5 cellular contexts compared by ENCODE assay signal in genomic region chr12:53095596-53095895, GRCh38. TPM values are rescaled to one million over a fixed set of nuclear protein-coding genes. Genes with fewer than 3 reads are reported as not detected.
"Had no signal": no experiment of that assay in that cellular context is flagged by ENCODE, and none has a peak within 500 bp of the region (broad histone marks: within the 10 kb centered on the region; RNA-seq: fewer than 3 reads in every experiment).

No MANE protein-coding gene starts in this region.

RNA-seq across cellular contexts. Expression of gene IGFBP6, which starts 1.9 kb away (rescaled TPM):
- total RNA-seq: activated B cell treated with CpG ODN at 0.5 μM for 24 hours had no signal

RNA-seq across cellular contexts. Expression of gene SOAT2, which starts 7.7 kb away (rescaled TPM):
- total RNA-seq: activated B cell treated with CpG ODN at 0.5 μM for 24 hours, chondrocyte, dermis blood vessel endothelial cell, lung microvascular endothelial cell, natural killer cell had no signal
